8 cellular contexts compared by ENCODE assay signal in genomic region chr5:179795049-179795862, GRCh38. TPM values are rescaled to one million over a fixed set of nuclear protein-coding genes. Genes with fewer than 3 reads are reported as not detected.
DNase-seq lines count a peak whose midpoint lies in the region; ATAC-seq and TF ChIP-seq lines count a peak whose summit lies in the region.

No MANE protein-coding gene starts in this region.

- peak overlapping the region in 5 of 8 donors; percentile 52 to 92 (median 60) for H3K27ac Mint-ChIP-seq in CD8-positive, alpha-beta memory T cell
- peak overlapping the region in 6 of 10 donors; percentile 29 to 82 (median 72) for H3K27ac Mint-ChIP-seq in naive thymus-derived CD8-positive, alpha-beta T cell

- POLR2A ChIA-PET in CD8-positive, alpha-beta memory T cell (lab: Charles Lee), result interaction anchor here (0.8 to 1.9 kb wide), 7 partner anchors 11 to 172 kb away, joined by 3 to 8 read pairs (median 4); partner anchors contain the start of genes HNRNPH1, MAML1 and MGAT4B
- POLR2A ChIA-PET in PC-3 (lab: Charles Lee; ENCODE audit: unreplicated experiment), result no interaction called here
- POLR2A ChIA-PET in naive thymus-derived CD8-positive, alpha-beta T cell (lab: Charles Lee), result interaction anchor here (0.5 to 5.3 kb wide), 12 partner anchors 9 to 172 kb away, joined by 3 to 41 read pairs (median 6); partner anchors contain the start of genes HNRNPH1, MAML1 and SQSTM1

- no TSS peak for BruUV-seq in PC-3 (replicated peaks; lab: Mats Ljungman, UMichigan)

- H3K9me3 ChIP-seq in CD8-positive, alpha-beta memory T cell (ENCODE audit: low read length), result no peaks in the 10 kb centered on the region
- H3K9me3 ChIP-seq in PC-3 (ENCODE audit: low read length) (no peaks in the 10 kb centered on the region), ectodermal cell (ENCODE audit: control insufficient read depth, low read length) (no peaks in the 10 kb centered on the region)

- peak overlapping the region; percentile 47 for H3K4me3 ChIP-seq in CD8-positive, alpha-beta memory T cell (ENCODE audit: low read length)
- H3K4me3 ChIP-seq in H7 (ENCODE audit: insufficient read depth, low read depth, low read length) (peak overlapping the region; percentile 84), PC-3 (ENCODE audit: low read length) (peak overlapping the region; percentile 76), ectodermal cell (ENCODE audit: insufficient read depth, low read depth, low read length) (peak overlapping the region; percentile 48)

- no peak overlapping the region for H3K27ac ChIP-seq in CD8-positive, alpha-beta memory T cell (ENCODE audit: low read depth, low read length)
- H3K27ac ChIP-seq in PC-3 (ENCODE audit: low read length) (0 out of 2 replicates have a peak overlapping the region, but pooled peaks have one; percentile 9), ectodermal cell (ENCODE audit: insufficient read depth, low read depth, low read length, poor library complexity, severe bottlenecking) (no peak overlapping the region)

- peaks cover 9% of the 10 kb centered on the region for H3K36me3 ChIP-seq in CD8-positive, alpha-beta memory T cell (ENCODE audit: insufficient read depth, low read length)
- H3K36me3 ChIP-seq in H7 (replicated peaks; ENCODE audit: control insufficient read depth, insufficient read depth, low read length), result peaks cover 16% of the 10 kb centered on the region
- no peaks in the 10 kb centered on the region for H3K36me3 ChIP-seq in PC-3 (ENCODE audit: low read depth, low read length)
- H3K36me3 ChIP-seq in ectodermal cell (ENCODE audit: control insufficient read depth, insufficient read depth, low read length), result peaks cover 28% of the 10 kb centered on the region

- peak overlapping the region; percentile 75 for H2AFZ ChIP-seq in PC-3 (ENCODE audit: low read length)

- H3K4me1 Mint-ChIP-seq in CD8-positive, alpha-beta memory T cell, result peaks cover 27 to 39% (median 28%) of the 10 kb centered on the region in 3 donors
- peaks cover 18 to 37% (median 32%) of the 10 kb centered on the region in 4 donors for H3K4me1 Mint-ChIP-seq in naive thymus-derived CD8-positive, alpha-beta T cell

- ATAC-seq in PC-3, result peak; percentile 25
- ATAC-seq in naive thymus-derived CD8-positive, alpha-beta T cell, result peak in 1 of 2 donors; percentile 20

- TF ChIP-seq CTCF in PC-3 (conservative IDR thresholded peaks at IDR 0.05; ENCODE audit: low read depth, low read length) (no peak), GM10266 (IDR thresholded peaks at IDR 0.05; ENCODE audit: control insufficient read depth, insufficient read depth, low read depth, missing control alignments) (no peak), GM13977 (IDR thresholded peaks at IDR 0.05; ENCODE audit: extremely low read depth, insufficient read depth, missing control alignments) (no peak)

- H3K27me3 Mint-ChIP-seq in CD8-positive, alpha-beta memory T cell, result no peaks in the 10 kb centered on the region
- H3K27me3 Mint-ChIP-seq in naive thymus-derived CD8-positive, alpha-beta T cell, result no peaks in the 10 kb centered on the region

- DNase-seq in CD8-positive, alpha-beta memory T cell, result no peak
- DNase-seq in H7 (peak; percentile 91), PC-3 (peak; percentile 47), mesenteric fat pad (ENCODE audit: low spot score) (no peak), GM10266 (ENCODE audit: extremely low spot score) (no peak), GM13977 (ENCODE audit: low spot score) (no peak)
- no peak for DNase-seq in naive thymus-derived CD8-positive, alpha-beta T cell

- no peaks in the 10 kb centered on the region for H4K20me1 ChIP-seq in PC-3 (ENCODE audit: low read length)

- peaks cover 28% of the 10 kb centered on the region for H3K4me1 ChIP-seq in CD8-positive, alpha-beta memory T cell (ENCODE audit: insufficient read depth, low read length)
- H3K4me1 ChIP-seq in PC-3 (ENCODE audit: insufficient read depth, low read length) (peaks cover 8% of the 10 kb centered on the region; the same call in 1 of the 2 replicates), ectodermal cell (ENCODE audit: control insufficient read depth, insufficient read depth, low read length) (peaks cover 11% of the 10 kb centered on the region)

- no peaks in the 10 kb centered on the region for H3K27me3 ChIP-seq in CD8-positive, alpha-beta memory T cell (ENCODE audit: insufficient read depth, low read length, poor library complexity, severe bottlenecking)
- H3K27me3 ChIP-seq in H7 (ENCODE audit: control insufficient read depth, insufficient read depth, low read length), result no peaks in the 10 kb centered on the region
- no peaks in the 10 kb centered on the region for H3K27me3 ChIP-seq in PC-3 (ENCODE audit: low read length)
- H3K27me3 ChIP-seq in ectodermal cell (ENCODE audit: control insufficient read depth, insufficient read depth, low read length, poor library complexity, severe bottlenecking), result peaks cover 25% of the 10 kb centered on the region

- peak overlapping the region; percentile 37 to 87 (median 61) for H3K4me3 Mint-ChIP-seq in CD8-positive, alpha-beta memory T cell
- H3K4me3 Mint-ChIP-seq in naive thymus-derived CD8-positive, alpha-beta T cell, result peak overlapping the region; percentile 52 to 82 (median 69)

- H3F3A ChIP-seq in PC-3 (ENCODE audit: low read length, unreplicated experiment), result no peaks in the 10 kb centered on the region

- H3K79me2 ChIP-seq in PC-3 (ENCODE audit: low read length), result no peaks in the 10 kb centered on the region

- 6% methylated on average over 53 of the region's 53 CpGs for WGBS in ectodermal cell, 2 experiments

- H3K4me2 ChIP-seq in PC-3 (ENCODE audit: low read length), result peak overlapping the region; percentile 75

- CTCF ChIA-PET in CD8-positive, alpha-beta memory T cell (lab: Charles Lee), result interaction anchor here (1.0 to 5.9 kb wide), 10 partner anchors 9 to 93 kb away, joined by 3 to 61 read pairs (median 6); partner anchors contain the start of gene MAML1
- CTCF ChIA-PET in PC-3 (lab: Charles Lee), result interaction anchor here (0.6 to 0.7 kb wide), 5 partner anchors 33 to 1152 kb away, joined by 3 to 8 read pairs (median 7); no protein-coding TSS in a partner anchor

- peak overlapping the region; percentile 74 for H3K9ac ChIP-seq in PC-3 (ENCODE audit: low read length)

- in situ Hi-C loops in GM13977 (cut with MboI; ENCODE audit: low pct_unique_long_range_greater_than_20kb, low sequenced_read_pairs, unreplicated experiment), result loop anchor here (10.0 kb wide), 1 partner anchor 110 kb away; the partner anchor contains the start of gene TBC1D9B

- peaks cover 0 to 29% (median 3%) of the 10 kb centered on the region in 3 donors for H3K36me3 Mint-ChIP-seq in CD8-positive, alpha-beta memory T cell
- H3K36me3 Mint-ChIP-seq in naive thymus-derived CD8-positive, alpha-beta T cell, result peaks cover 0 to 14% (median 0%) of the 10 kb centered on the region in 3 donors

- intact Hi-C loops in PC-3 (cut with micrococcal nuclease), result no loop called here

- no peaks in the 10 kb centered on the region for H3K9me2 ChIP-seq in PC-3 (replicated peaks; ENCODE audit: low read length)

- H3K9me3 Mint-ChIP-seq in CD8-positive, alpha-beta memory T cell, result no peaks in the 10 kb centered on the region
- no peaks in the 10 kb centered on the region for H3K9me3 Mint-ChIP-seq in naive thymus-derived CD8-positive, alpha-beta T cell

RNA-seq across cellular contexts. Expression of gene LTC4S, which starts 1.5 kb away (rescaled TPM):
- total RNA-seq in CD8-positive, alpha-beta memory T cell, result 1 to 10 TPM in 1 of 2 experiments, under 1 TPM in 1; 0.57 to 1.0 TPM
- 4.0 TPM for polyA plus RNA-seq in CD8-positive, alpha-beta memory T cell
- total RNA-seq in H7 (2014; rRNA removed; shearing (Covaris generic)), result 0.67 and 5.1 TPM in 2 replicates
- 1.5 and 3.6 TPM in 2 replicates for total RNA-seq in PC-3 (2014; rRNA removed)
- not detected for polyA plus RNA-seq in ectodermal cell (2013, experiment 1 of 4)
- polyA plus RNA-seq in ectodermal cell (2013, experiment 2 of 4), result 0.80 TPM
- 2.0 TPM for polyA plus RNA-seq in ectodermal cell (2013, experiment 3 of 4)
- polyA plus RNA-seq in ectodermal cell (2013, experiment 4 of 4), result 2.8 TPM
- total RNA-seq in naive thymus-derived CD8-positive, alpha-beta T cell, result 1 to 10 TPM; 5.5 to 6.1 TPM
- polyA plus RNA-seq in naive thymus-derived CD8-positive, alpha-beta T cell, result 1 to 10 TPM; 1.5 to 2.9 (median 2.0) TPM
- 9.6 TPM for total RNA-seq in mesenteric fat pad

RNA-seq across cellular contexts. Expression of gene MGAT4B, which starts 11.4 kb away (rescaled TPM):
- 100 to 1,000 TPM in 1 of 2 experiments, 10 to 100 TPM in 1; 94.0 to 103 TPM for total RNA-seq in CD8-positive, alpha-beta memory T cell
- polyA plus RNA-seq in CD8-positive, alpha-beta memory T cell, result 21.0 TPM
- 131 and 148 TPM in 2 replicates for total RNA-seq in H7 (2014; rRNA removed; shearing (Covaris generic))
- total RNA-seq in PC-3 (2014; rRNA removed) (88.9 and 113 TPM in 2 replicates), mesenteric fat pad (87.6 TPM)
- 90.1 TPM for polyA plus RNA-seq in ectodermal cell (2013, experiment 1 of 4)
- 83.7 TPM for polyA plus RNA-seq in ectodermal cell (2013, experiment 2 of 4)
- 82.6 TPM for polyA plus RNA-seq in ectodermal cell (2013, experiment 3 of 4)
- polyA plus RNA-seq in ectodermal cell (2013, experiment 4 of 4), result 82.3 TPM
- total RNA-seq in naive thymus-derived CD8-positive, alpha-beta T cell, result 100 to 1,000 TPM; 170 to 175 TPM
- polyA plus RNA-seq in naive thymus-derived CD8-positive, alpha-beta T cell, result 10 to 100 TPM in 2 of 3 donors, 1 to 10 TPM in 1; 7.8 to 20.9 (median 13.5) TPM

RNA-seq across cellular contexts. Expression of gene SQSTM1, which starts 25.4 kb away (rescaled TPM):
- 100 to 1,000 TPM; 158 to 179 TPM for total RNA-seq in CD8-positive, alpha-beta memory T cell
- 212 TPM for polyA plus RNA-seq in CD8-positive, alpha-beta memory T cell
- 161 and 184 TPM in 2 replicates for total RNA-seq in H7 (2014; rRNA removed; shearing (Covaris generic))
- total RNA-seq in PC-3 (2014; rRNA removed) (253 and 341 TPM in 2 replicates), mesenteric fat pad (600 TPM)
- polyA plus RNA-seq in ectodermal cell (2013, experiment 1 of 4), result 65.0 TPM
- 70.2 TPM for polyA plus RNA-seq in ectodermal cell (2013, experiment 2 of 4)
- 49.5 TPM for polyA plus RNA-seq in ectodermal cell (2013, experiment 3 of 4)
- polyA plus RNA-seq in ectodermal cell (2013, experiment 4 of 4), result 55.6 TPM
- 100 to 1,000 TPM; 357 to 370 TPM for total RNA-seq in naive thymus-derived CD8-positive, alpha-beta T cell
- polyA plus RNA-seq in naive thymus-derived CD8-positive, alpha-beta T cell, result 100 to 1,000 TPM; 144 to 157 (median 150) TPM

Comparison
In these comparisons a context has a peak if more than half of its experiments do, and no peak if none do; other contexts are left out.
1. DNase-seq: peak in H7 (single experiment) and PC-3 (single experiment); none in CD8-positive, alpha-beta memory T cell (0 of 5), naive thymus-derived CD8-positive, alpha-beta T cell (0 of 10), mesenteric fat pad (single experiment), GM10266 (single experiment) and GM13977 (single experiment).
2. Peak in every context shown above with its lines, with median percentiles within 50 percentile points of each other: H3K4me3 ChIP-seq.